10 cellular contexts compared by ENCODE assay signal in genomic region chr10:133095586-133095985, GRCh38. TPM values are rescaled to one million over a fixed set of nuclear protein-coding genes. Genes with fewer than 3 reads are reported as not detected.
"Had no signal": no experiment of that assay in that cellular context is flagged by ENCODE, and none has a peak within 500 bp of the region (broad histone marks: within the 10 kb centered on the region; RNA-seq: fewer than 3 reads in every experiment).

No MANE protein-coding gene starts in this region.

- ATAC-seq: HepG2, K562 had no signal

- H3K4me3 ChIP-seq: K562 had no signal

- FAIRE-seq: HepG2, HTR-8/SVneo, K562 had no signal

- H3K36me3 Mint-ChIP-seq: IgD-negative memory B cell had no signal

- H3K27ac Mint-ChIP-seq: IgD-negative memory B cell had no signal

- H3K4me3 Mint-ChIP-seq: IgD-negative memory B cell had no signal

- H3K27ac ChIP-seq: HL-60 had no signal

- H3K4me1 Mint-ChIP-seq: IgD-negative memory B cell had no signal

- DNase-seq: IMR-90, KBM-7, KG1 had no signal

RNA-seq across cellular contexts. Expression of gene ADGRA1, which starts 7.9 kb away (rescaled TPM):
- total RNA-seq: HepG2, HT-29, HT1080, IMR-90, K562 had no signal
- polyA plus RNA-seq: HepG2, IgD-negative memory B cell, IMR-90, K562 had no signal
